ENCODE assay signal across 1 cellular context in the genomic region with DNA sequence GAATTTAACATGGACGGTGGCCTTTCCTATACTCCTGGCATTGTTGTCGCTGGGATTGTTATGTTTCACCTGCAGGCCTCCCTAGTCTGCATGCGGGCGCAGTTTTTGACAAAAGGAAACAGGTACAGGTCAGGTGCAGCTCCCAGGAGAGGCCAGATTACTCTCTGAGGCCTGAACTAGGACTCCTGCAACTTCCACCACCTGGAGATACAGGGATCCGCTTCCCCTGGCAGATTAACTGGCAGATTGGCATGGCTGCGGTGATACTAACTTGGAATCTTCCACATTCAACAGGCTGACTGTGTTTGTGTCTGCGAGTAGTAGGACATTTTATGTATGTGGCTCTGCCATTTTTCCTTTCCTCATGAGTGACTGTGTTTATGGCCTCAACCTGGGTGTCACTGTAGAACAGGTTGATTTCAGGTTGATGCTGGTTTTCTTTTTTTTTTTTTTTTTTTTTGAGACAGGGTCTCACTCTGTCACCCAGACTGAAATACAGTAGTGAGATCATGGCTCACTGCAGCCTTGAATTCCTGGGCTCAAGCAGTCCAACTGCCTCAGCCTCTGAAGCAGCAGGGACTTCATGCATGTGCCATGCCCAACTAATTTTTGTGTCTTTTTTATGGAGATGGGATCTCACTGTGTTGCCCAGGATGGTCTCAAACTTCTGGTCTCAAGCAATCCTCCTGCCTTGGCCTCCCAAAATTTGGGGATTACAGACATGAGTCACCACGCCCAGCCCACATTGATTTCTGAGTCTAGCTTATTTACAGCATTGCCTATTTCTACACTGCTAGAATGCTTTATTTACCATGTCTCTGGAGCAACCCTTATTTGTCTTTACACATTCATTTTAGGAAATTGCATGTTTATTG.
TF ChIP-seq lines count a peak whose summit lies in the region.

No MANE protein-coding gene starts in this region.

TF ChIP-seq in K562, 482 proteins besides CTCF, POLR2A, EP300 and RAD21 (continues in another document):
- no peak for TF ChIP-seq RFX7 (CRISPR knock-in tag; IDR thresholded peaks at IDR 0.05)
- no peak for TF ChIP-seq TEAD1 (CRISPR knock-in tag; IDR thresholded peaks at IDR 0.05)
- TF ChIP-seq, protein P1, sequence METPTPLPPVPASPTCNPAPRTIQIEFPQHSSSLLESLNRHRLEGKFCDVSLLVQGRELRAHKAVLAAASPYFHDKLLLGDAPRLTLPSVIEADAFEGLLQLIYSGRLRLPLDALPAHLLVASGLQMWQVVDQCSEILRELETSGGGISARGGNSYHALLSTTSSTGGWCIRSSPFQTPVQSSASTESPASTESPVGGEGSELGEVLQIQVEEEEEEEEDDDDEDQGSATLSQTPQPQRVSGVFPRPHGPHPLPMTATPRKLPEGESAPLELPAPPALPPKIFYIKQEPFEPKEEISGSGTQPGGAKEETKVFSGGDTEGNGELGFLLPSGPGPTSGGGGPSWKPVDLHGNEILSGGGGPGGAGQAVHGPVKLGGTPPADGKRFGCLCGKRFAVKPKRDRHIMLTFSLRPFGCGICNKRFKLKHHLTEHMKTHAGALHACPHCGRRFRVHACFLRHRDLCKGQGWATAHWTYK (CRISPR knock-in tag; IDR thresholded peaks at IDR 0.05) = no peak
- no peak for TF ChIP-seq LEF1 (IDR thresholded peaks at IDR 0.05)
- TF ChIP-seq NR2C2 (CRISPR knock-in tag; IDR thresholded peaks at IDR 0.05) = no peak
- no peak for TF ChIP-seq NR2C2 (tag; IDR thresholded peaks at IDR 0.05)
- TF ChIP-seq, protein P2, sequence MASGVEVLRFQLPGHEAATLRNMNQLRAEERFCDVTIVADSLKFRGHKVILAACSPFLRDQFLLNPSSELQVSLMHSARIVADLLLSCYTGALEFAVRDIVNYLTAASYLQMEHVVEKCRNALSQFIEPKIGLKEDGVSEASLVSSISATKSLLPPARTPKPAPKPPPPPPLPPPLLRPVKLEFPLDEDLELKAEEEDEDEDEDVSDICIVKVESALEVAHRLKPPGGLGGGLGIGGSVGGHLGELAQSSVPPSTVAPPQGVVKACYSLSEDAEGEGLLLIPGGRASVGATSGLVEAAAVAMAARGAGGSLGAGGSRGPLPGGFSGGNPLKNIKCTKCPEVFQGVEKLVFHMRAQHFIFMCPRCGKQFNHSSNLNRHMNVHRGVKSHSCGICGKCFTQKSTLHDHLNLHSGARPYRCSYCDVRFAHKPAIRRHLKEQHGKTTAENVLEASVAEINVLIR (CRISPR knock-in tag; IDR thresholded peaks at IDR 0.05) = no peak
- TF ChIP-seq, protein P3, sequence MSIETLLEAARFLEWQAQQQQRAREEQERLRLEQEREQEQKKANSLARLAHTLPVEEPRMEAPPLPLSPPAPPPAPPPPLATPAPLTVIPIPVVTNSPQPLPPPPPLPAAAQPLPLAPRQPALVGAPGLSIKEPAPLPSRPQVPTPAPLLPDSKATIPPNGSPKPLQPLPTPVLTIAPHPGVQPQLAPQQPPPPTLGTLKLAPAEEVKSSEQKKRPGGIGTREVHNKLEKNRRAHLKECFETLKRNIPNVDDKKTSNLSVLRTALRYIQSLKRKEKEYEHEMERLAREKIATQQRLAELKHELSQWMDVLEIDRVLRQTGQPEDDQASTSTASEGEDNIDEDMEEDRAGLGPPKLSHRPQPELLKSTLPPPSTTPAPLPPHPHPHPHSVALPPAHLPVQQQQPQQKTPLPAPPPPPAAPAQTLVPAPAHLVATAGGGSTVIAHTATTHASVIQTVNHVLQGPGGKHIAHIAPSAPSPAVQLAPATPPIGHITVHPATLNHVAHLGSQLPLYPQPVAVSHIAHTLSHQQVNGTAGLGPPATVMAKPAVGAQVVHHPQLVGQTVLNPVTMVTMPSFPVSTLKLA (conservative IDR thresholded peaks at IDR 0.05) = no peak
- no peak for TF ChIP-seq ZSCAN32 (CRISPR knock-in tag; IDR thresholded peaks at IDR 0.05)
- TF ChIP-seq, protein P4, sequence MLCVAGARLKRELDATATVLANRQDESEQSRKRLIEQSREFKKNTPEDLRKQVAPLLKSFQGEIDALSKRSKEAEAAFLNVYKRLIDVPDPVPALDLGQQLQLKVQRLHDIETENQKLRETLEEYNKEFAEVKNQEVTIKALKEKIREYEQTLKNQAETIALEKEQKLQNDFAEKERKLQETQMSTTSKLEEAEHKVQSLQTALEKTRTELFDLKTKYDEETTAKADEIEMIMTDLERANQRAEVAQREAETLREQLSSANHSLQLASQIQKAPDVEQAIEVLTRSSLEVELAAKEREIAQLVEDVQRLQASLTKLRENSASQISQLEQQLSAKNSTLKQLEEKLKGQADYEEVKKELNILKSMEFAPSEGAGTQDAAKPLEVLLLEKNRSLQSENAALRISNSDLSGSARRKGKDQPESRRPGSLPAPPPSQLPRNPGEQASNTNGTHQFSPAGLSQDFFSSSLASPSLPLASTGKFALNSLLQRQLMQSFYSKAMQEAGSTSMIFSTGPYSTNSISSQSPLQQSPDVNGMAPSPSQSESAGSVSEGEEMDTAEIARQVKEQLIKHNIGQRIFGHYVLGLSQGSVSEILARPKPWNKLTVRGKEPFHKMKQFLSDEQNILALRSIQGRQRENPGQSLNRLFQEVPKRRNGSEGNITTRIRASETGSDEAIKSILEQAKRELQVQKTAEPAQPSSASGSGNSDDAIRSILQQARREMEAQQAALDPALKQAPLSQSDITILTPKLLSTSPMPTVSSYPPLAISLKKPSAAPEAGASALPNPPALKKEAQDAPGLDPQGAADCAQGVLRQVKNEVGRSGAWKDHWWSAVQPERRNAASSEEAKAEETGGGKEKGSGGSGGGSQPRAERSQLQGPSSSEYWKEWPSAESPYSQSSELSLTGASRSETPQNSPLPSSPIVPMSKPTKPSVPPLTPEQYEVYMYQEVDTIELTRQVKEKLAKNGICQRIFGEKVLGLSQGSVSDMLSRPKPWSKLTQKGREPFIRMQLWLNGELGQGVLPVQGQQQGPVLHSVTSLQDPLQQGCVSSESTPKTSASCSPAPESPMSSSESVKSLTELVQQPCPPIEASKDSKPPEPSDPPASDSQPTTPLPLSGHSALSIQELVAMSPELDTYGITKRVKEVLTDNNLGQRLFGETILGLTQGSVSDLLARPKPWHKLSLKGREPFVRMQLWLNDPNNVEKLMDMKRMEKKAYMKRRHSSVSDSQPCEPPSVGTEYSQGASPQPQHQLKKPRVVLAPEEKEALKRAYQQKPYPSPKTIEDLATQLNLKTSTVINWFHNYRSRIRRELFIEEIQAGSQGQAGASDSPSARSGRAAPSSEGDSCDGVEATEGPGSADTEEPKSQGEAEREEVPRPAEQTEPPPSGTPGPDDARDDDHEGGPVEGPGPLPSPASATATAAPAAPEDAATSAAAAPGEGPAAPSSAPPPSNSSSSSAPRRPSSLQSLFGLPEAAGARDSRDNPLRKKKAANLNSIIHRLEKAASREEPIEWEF (CRISPR knock-in tag; IDR thresholded peaks at IDR 0.05) = no peak
- TF ChIP-seq ZNF121 (CRISPR knock-in tag; conservative IDR thresholded peaks at IDR 0.05) = peak; percentile 95
- TF ChIP-seq CHD2 (IDR thresholded peaks at IDR 0.05; ENCODE audit: low read depth, low read length) = no peak
- TF ChIP-seq, protein P5, sequence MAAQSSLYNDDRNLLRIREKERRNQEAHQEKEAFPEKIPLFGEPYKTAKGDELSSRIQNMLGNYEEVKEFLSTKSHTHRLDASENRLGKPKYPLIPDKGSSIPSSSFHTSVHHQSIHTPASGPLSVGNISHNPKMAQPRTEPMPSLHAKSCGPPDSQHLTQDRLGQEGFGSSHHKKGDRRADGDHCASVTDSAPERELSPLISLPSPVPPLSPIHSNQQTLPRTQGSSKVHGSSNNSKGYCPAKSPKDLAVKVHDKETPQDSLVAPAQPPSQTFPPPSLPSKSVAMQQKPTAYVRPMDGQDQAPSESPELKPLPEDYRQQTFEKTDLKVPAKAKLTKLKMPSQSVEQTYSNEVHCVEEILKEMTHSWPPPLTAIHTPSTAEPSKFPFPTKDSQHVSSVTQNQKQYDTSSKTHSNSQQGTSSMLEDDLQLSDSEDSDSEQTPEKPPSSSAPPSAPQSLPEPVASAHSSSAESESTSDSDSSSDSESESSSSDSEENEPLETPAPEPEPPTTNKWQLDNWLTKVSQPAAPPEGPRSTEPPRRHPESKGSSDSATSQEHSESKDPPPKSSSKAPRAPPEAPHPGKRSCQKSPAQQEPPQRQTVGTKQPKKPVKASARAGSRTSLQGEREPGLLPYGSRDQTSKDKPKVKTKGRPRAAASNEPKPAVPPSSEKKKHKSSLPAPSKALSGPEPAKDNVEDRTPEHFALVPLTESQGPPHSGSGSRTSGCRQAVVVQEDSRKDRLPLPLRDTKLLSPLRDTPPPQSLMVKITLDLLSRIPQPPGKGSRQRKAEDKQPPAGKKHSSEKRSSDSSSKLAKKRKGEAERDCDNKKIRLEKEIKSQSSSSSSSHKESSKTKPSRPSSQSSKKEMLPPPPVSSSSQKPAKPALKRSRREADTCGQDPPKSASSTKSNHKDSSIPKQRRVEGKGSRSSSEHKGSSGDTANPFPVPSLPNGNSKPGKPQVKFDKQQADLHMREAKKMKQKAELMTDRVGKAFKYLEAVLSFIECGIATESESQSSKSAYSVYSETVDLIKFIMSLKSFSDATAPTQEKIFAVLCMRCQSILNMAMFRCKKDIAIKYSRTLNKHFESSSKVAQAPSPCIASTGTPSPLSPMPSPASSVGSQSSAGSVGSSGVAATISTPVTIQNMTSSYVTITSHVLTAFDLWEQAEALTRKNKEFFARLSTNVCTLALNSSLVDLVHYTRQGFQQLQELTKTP (IDR thresholded peaks at IDR 0.05; ENCODE audit: low read depth in 1 of 2, partially characterized antibody in 2 of 2) = no peak
- TF ChIP-seq, protein P6, sequence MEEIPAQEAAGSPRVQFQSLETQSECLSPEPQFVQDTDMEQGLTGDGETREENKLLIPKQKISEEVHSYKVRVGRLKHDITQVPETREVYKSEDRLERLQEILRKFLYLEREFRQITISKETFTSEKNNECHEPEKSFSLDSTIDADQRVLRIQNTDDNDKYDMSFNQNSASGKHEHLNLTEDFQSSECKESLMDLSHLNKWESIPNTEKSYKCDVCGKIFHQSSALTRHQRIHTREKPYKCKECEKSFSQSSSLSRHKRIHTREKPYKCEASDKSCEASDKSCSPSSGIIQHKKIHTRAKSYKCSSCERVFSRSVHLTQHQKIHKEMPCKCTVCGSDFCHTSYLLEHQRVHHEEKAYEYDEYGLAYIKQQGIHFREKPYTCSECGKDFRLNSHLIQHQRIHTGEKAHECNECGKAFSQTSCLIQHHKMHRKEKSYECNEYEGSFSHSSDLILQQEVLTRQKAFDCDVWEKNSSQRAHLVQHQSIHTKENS (CRISPR knock-in tag; IDR thresholded peaks at IDR 0.05) = no peak
- TF ChIP-seq ZNF699 (CRISPR knock-in tag; IDR thresholded peaks at IDR 0.05; ENCODE audit: insufficient replicate concordance) = no peak
- no peak for TF ChIP-seq ZNF316 (IDR thresholded peaks at IDR 0.05)
- TF ChIP-seq NFXL1 (CRISPR knock-in tag; IDR thresholded peaks at IDR 0.05) = no peak
- TF ChIP-seq LCOR (CRISPR knock-in tag; IDR thresholded peaks at IDR 0.05) = no peak
- TF ChIP-seq, protein P7, sequence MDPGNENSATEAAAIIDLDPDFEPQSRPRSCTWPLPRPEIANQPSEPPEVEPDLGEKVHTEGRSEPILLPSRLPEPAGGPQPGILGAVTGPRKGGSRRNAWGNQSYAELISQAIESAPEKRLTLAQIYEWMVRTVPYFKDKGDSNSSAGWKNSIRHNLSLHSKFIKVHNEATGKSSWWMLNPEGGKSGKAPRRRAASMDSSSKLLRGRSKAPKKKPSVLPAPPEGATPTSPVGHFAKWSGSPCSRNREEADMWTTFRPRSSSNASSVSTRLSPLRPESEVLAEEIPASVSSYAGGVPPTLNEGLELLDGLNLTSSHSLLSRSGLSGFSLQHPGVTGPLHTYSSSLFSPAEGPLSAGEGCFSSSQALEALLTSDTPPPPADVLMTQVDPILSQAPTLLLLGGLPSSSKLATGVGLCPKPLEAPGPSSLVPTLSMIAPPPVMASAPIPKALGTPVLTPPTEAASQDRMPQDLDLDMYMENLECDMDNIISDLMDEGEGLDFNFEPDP (CRISPR knock-in tag; IDR thresholded peaks at IDR 0.05) = no peak
- no peak for TF ChIP-seq SRSF3 (IDR thresholded peaks at IDR 0.05; ENCODE audit: insufficient read depth, low read length)
- TF ChIP-seq, protein P8, sequence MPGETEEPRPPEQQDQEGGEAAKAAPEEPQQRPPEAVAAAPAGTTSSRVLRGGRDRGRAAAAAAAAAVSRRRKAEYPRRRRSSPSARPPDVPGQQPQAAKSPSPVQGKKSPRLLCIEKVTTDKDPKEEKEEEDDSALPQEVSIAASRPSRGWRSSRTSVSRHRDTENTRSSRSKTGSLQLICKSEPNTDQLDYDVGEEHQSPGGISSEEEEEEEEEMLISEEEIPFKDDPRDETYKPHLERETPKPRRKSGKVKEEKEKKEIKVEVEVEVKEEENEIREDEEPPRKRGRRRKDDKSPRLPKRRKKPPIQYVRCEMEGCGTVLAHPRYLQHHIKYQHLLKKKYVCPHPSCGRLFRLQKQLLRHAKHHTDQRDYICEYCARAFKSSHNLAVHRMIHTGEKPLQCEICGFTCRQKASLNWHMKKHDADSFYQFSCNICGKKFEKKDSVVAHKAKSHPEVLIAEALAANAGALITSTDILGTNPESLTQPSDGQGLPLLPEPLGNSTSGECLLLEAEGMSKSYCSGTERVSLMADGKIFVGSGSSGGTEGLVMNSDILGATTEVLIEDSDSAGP (CRISPR knock-in tag; IDR thresholded peaks at IDR 0.05) = no peak
- TF ChIP-seq ZNF12 (CRISPR knock-in tag; IDR thresholded peaks at IDR 0.05) = no peak
- TF ChIP-seq KLF6 (CRISPR knock-in tag; IDR thresholded peaks at IDR 0.05; ENCODE audit: borderline replicate concordance) = no peak
- no peak for TF ChIP-seq ZZZ3 (IDR thresholded peaks at IDR 0.05)
- TF ChIP-seq, protein P9, sequence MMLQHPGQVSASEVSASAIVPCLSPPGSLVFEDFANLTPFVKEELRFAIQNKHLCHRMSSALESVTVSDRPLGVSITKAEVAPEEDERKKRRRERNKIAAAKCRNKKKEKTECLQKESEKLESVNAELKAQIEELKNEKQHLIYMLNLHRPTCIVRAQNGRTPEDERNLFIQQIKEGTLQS (IDR thresholded peaks at IDR 0.05) = peak; percentile 42; the same call in 1 of the 2 replicates
- TF ChIP-seq, protein P9 (CRISPR knock-in tag; conservative IDR thresholded peaks at IDR 0.05) = no peak
- TF ChIP-seq KAT2B (IDR thresholded peaks at IDR 0.05; ENCODE audit: low read depth, low read length) = no peak
- TF ChIP-seq, protein P10, sequence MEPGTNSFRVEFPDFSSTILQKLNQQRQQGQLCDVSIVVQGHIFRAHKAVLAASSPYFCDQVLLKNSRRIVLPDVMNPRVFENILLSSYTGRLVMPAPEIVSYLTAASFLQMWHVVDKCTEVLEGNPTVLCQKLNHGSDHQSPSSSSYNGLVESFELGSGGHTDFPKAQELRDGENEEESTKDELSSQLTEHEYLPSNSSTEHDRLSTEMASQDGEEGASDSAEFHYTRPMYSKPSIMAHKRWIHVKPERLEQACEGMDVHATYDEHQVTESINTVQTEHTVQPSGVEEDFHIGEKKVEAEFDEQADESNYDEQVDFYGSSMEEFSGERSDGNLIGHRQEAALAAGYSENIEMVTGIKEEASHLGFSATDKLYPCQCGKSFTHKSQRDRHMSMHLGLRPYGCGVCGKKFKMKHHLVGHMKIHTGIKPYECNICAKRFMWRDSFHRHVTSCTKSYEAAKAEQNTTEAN (CRISPR knock-in tag; IDR thresholded peaks at IDR 0.05) = no peak
- TF ChIP-seq ZNF224 (CRISPR knock-in tag; IDR thresholded peaks at IDR 0.05) = no peak
- TF ChIP-seq JUND (IDR thresholded peaks at IDR 0.05; ENCODE audit: borderline replicate concordance, low read depth, low read length) = no peak
- 0 out of 3 replicates have a peak, but pooled peaks have one; percentile 12 for TF ChIP-seq JUND (tag; IDR thresholded peaks at IDR 0.05; ENCODE audit: borderline replicate concordance, low read depth, low read length)
- no peak for TF ChIP-seq NFE2L1 (tag; IDR thresholded peaks at IDR 0.05; ENCODE audit: borderline replicate concordance, low read depth)
